Comparison of ENCODE assay signal across 22 cellular contexts in genomic region chr11:119853581-119854360, GRCh38.
"Had no signal": no experiment of that assay in that cellular context is flagged by ENCODE, and none has a peak within 500 bp of the region (broad histone marks: within the 10 kb centered on the region; RNA-seq: fewer than 3 reads in every experiment).

No MANE protein-coding gene starts in this region.

- H3K27ac Mint-ChIP-seq: activated CD8-positive, alpha-beta T cell treated with anti-CD3 and anti-CD28 coated beads for 36 hours; activated naive CD4-positive, alpha-beta T cell treated with anti-CD3 and anti-CD28 coated beads, Interleukin-2, amount 10 ng/mL, durations not matched to agents 7 days and 5 days; activated naive CD8-positive, alpha-beta T cell treated with anti-CD3 and anti-CD28 coated beads, Interleukin-2, amount 10 ng/mL, durations not matched to agents 7 days and 5 days; activated T-cell treated with anti-CD3 and anti-CD28 coated beads, Interleukin-2, amount 50 U/mL, for 72 hours; activated T-helper 2 cell treated with anti-CD3 and anti-CD28 coated beads, Interferon-gamma antibody, Interleukin-2, Interleukin-4, amounts not matched to agents 10 μg/mL and 5 μg/mL and 100 μg/mL, durations not matched to agents 14 hours and 24 hours and 36 hours had no signal

- H3K9me3 Mint-ChIP-seq: activated CD8-positive, alpha-beta T cell treated with anti-CD3 and anti-CD28 coated beads for 36 hours; activated naive CD4-positive, alpha-beta T cell treated with anti-CD3 and anti-CD28 coated beads, Interleukin-2, amount 10 ng/mL, durations not matched to agents 7 days and 5 days; activated naive CD8-positive, alpha-beta T cell treated with anti-CD3 and anti-CD28 coated beads, Interleukin-2, amount 10 ng/mL, durations not matched to agents 7 days and 5 days; activated T-cell treated with anti-CD3 and anti-CD28 coated beads, Interleukin-2, amount 50 U/mL, for 72 hours; activated T-helper 2 cell treated with anti-CD3 and anti-CD28 coated beads, Interferon-gamma antibody, Interleukin-2, Interleukin-4, amounts not matched to agents 10 μg/mL and 5 μg/mL and 100 μg/mL, durations not matched to agents 14 hours and 24 hours and 36 hours; central memory CD8-positive, alpha-beta T cell had no signal

- H3K36me3 Mint-ChIP-seq: activated naive CD4-positive, alpha-beta T cell treated with anti-CD3 and anti-CD28 coated beads, Interleukin-2, amount 10 ng/mL, durations not matched to agents 7 days and 5 days; activated naive CD8-positive, alpha-beta T cell treated with anti-CD3 and anti-CD28 coated beads, Interleukin-2, amount 10 ng/mL, durations not matched to agents 7 days and 5 days had no signal

- H3K4me3 Mint-ChIP-seq: activated CD8-positive, alpha-beta T cell treated with anti-CD3 and anti-CD28 coated beads for 36 hours; activated naive CD4-positive, alpha-beta T cell treated with anti-CD3 and anti-CD28 coated beads, Interleukin-2, amount 10 ng/mL, durations not matched to agents 7 days and 5 days; activated naive CD8-positive, alpha-beta T cell treated with anti-CD3 and anti-CD28 coated beads, Interleukin-2, amount 10 ng/mL, durations not matched to agents 7 days and 5 days; activated T-cell treated with anti-CD3 and anti-CD28 coated beads, Interleukin-2, amount 50 U/mL, for 72 hours; central memory CD8-positive, alpha-beta T cell had no signal

- ATAC-seq: activated CD4-positive, CD25-positive, alpha-beta regulatory T cell treated with anti-CD3 and anti-CD28 coated beads, Interleukin-2, amount 50 U/mL, for 24 hours; activated CD8-positive, alpha-beta T cell treated with anti-CD3 and anti-CD28 coated beads for 36 hours; activated T-cell treated with anti-CD3 and anti-CD28 coated beads, Interleukin-2, amount 50 U/mL, for 72 hours had no signal

- DNase-seq: activated CD4-positive, alpha-beta T cell treated with anti-CD3 and anti-CD28 coated beads for 4 hours; activated CD8-positive, alpha-beta memory T cell treated with anti-CD3 and anti-CD28 coated beads, Interleukin-2, amount 50 U/mL, for 4 hours; activated CD8-positive, alpha-beta T cell treated with anti-CD3 and anti-CD28 coated beads for 36 hours; activated gamma-delta T cell treated with Interleukin-2 at 50 U/mL for 16 hours; activated naive CD4-positive, alpha-beta T cell treated with anti-CD3 and anti-CD28 coated beads, Interleukin-2, amount 10 ng/mL, durations not matched to agents 7 days and 5 days; activated naive CD8-positive, alpha-beta T cell treated with anti-CD3 and anti-CD28 coated beads, Interleukin-2, amount 10 ng/mL, durations not matched to agents 7 days and 5 days; activated T-cell treated with anti-CD3 and anti-CD28 coated beads, Interleukin-2, amount 50 U/mL, for 72 hours; NCI-H1436; NCI-H1694 treated with DMSO at 0.1 percent for 48 hours; NCI-H2029 treated with DMSO at 0.1 percent for 48 hours; NK-92 treated with Interleukin-12 subunit alpha and Interleukin-12 subunit beta, amount 100 ng/mL, for 24 hours; OCI-M1; Right ventricle myocardium superior; SJCRH30; SK-N-SH; T-helper 1 cell had no signal

- H3K4me1 Mint-ChIP-seq: activated naive CD4-positive, alpha-beta T cell treated with anti-CD3 and anti-CD28 coated beads, Interleukin-2, amount 10 ng/mL, durations not matched to agents 7 days and 5 days; activated naive CD8-positive, alpha-beta T cell treated with anti-CD3 and anti-CD28 coated beads, Interleukin-2, amount 10 ng/mL, durations not matched to agents 7 days and 5 days; central memory CD8-positive, alpha-beta T cell had no signal

- H3K27ac ChIP-seq: KMS-11, Peyer's patch, RWPE1, SJCRH30 had no signal
